In the genomic region with DNA sequence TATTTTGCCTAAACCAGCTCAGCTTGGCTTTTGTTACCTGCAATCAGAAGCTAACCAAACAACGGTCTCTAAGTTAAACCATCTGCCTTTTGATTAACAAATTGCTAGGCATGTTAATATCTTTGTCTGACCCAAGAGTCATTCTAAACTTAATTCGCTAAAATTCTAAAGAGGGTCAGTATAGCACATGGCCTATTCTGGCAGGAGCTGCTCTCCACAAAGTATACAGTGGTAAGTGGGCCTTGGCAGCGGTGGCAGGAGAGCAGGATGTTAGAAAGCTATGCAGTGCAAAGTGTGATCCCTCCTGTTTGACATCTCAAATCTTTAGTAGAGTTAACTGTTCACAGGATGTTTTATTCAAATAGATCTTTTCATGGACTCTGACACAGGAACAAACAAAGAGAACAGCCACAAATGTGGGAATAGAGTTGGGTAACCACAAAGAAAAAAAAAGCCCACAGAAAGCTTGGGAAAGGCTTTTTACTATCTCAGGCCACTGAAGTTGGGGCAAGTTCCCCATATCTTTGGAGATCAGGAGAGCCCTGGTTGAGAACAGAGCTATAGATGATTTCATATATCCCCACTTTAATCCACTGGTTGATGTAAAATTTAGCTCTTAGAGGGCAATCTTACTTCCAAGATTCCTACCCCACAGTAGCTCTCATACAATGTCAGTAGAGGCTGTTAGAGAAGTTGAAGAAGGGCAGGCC, we compare ENCODE assay signal across 1 cellular context.
TF ChIP-seq lines count a peak whose summit lies in the region.

No MANE protein-coding gene starts in this region.

TF ChIP-seq in WTC11, 78 proteins besides CTCF, POLR2A, EP300 and RAD21:
- no peak for TF ChIP-seq ELF4 (CRISPR knock-in tag; IDR thresholded peaks at IDR 0.05; ENCODE audit: low read depth)
- TF ChIP-seq, protein P1, sequence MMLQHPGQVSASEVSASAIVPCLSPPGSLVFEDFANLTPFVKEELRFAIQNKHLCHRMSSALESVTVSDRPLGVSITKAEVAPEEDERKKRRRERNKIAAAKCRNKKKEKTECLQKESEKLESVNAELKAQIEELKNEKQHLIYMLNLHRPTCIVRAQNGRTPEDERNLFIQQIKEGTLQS (CRISPR knock-in tag; conservative IDR thresholded peaks at IDR 0.05): no peak
- TF ChIP-seq FOXJ3 (CRISPR knock-in tag; IDR thresholded peaks at IDR 0.05; ENCODE audit: borderline replicate concordance): no peak
- no peak for TF ChIP-seq NR1H2 (CRISPR knock-in tag; IDR thresholded peaks at IDR 0.05)
- TF ChIP-seq, protein P2, sequence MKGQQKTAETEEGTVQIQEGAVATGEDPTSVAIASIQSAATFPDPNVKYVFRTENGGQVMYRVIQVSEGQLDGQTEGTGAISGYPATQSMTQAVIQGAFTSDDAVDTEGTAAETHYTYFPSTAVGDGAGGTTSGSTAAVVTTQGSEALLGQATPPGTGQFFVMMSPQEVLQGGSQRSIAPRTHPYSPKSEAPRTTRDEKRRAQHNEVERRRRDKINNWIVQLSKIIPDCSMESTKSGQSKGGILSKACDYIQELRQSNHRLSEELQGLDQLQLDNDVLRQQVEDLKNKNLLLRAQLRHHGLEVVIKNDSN (CRISPR knock-in tag; IDR thresholded peaks at IDR 0.05): no peak
- TF ChIP-seq, protein P3, sequence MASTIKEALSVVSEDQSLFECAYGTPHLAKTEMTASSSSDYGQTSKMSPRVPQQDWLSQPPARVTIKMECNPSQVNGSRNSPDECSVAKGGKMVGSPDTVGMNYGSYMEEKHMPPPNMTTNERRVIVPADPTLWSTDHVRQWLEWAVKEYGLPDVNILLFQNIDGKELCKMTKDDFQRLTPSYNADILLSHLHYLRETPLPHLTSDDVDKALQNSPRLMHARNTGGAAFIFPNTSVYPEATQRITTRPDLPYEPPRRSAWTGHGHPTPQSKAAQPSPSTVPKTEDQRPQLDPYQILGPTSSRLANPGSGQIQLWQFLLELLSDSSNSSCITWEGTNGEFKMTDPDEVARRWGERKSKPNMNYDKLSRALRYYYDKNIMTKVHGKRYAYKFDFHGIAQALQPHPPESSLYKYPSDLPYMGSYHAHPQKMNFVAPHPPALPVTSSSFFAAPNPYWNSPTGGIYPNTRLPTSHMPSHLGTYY (CRISPR knock-in tag; IDR thresholded peaks at IDR 0.05): no peak
- TF ChIP-seq NFYB (CRISPR knock-in tag; conservative IDR thresholded peaks at IDR 0.05; ENCODE audit: low read depth): no peak
- TF ChIP-seq GTF2I (CRISPR knock-in tag; conservative IDR thresholded peaks at IDR 0.05): no peak
- TF ChIP-seq ZNF423 (CRISPR knock-in tag; IDR thresholded peaks at IDR 0.05): no peak
- no peak for TF ChIP-seq SMAD4 (CRISPR knock-in tag; IDR thresholded peaks at IDR 0.05)
- TF ChIP-seq ZBTB21 (CRISPR knock-in tag; IDR thresholded peaks at IDR 0.05; ENCODE audit: borderline replicate concordance): no peak
- TF ChIP-seq, protein P4, sequence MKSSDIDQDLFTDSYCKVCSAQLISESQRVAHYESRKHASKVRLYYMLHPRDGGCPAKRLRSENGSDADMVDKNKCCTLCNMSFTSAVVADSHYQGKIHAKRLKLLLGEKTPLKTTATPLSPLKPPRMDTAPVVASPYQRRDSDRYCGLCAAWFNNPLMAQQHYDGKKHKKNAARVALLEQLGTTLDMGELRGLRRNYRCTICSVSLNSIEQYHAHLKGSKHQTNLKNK (CRISPR knock-in tag; IDR thresholded peaks at IDR 0.05): no peak
- TF ChIP-seq OVOL2 (CRISPR knock-in tag; IDR thresholded peaks at IDR 0.05; ENCODE audit: borderline replicate concordance): no peak
- TF ChIP-seq, protein P5, sequence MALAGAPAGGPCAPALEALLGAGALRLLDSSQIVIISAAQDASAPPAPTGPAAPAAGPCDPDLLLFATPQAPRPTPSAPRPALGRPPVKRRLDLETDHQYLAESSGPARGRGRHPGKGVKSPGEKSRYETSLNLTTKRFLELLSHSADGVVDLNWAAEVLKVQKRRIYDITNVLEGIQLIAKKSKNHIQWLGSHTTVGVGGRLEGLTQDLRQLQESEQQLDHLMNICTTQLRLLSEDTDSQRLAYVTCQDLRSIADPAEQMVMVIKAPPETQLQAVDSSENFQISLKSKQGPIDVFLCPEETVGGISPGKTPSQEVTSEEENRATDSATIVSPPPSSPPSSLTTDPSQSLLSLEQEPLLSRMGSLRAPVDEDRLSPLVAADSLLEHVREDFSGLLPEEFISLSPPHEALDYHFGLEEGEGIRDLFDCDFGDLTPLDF (CRISPR knock-in tag; IDR thresholded peaks at IDR 0.05): no peak
- TF ChIP-seq ZNF416 (CRISPR knock-in tag; IDR thresholded peaks at IDR 0.05): no peak
- no peak for TF ChIP-seq ETV6 (CRISPR knock-in tag; IDR thresholded peaks at IDR 0.05)
- TF ChIP-seq KAT7 (CRISPR knock-in tag; IDR thresholded peaks at IDR 0.05; ENCODE audit: borderline replicate concordance): no peak
- TF ChIP-seq MYBL2 (CRISPR knock-in tag; IDR thresholded peaks at IDR 0.05): no peak
- TF ChIP-seq, protein P6, sequence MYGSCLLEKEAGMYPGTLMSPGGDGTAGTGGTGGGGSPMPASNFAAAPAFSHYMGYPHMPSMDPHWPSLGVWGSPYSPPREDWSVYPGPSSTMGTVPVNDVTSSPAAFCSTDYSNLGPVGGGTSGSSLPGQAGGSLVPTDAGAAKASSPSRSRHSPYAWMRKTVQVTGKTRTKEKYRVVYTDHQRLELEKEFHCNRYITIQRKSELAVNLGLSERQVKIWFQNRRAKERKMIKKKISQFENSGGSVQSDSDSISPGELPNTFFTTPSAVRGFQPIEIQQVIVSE (CRISPR knock-in tag; IDR thresholded peaks at IDR 0.05; ENCODE audit: borderline replicate concordance): no peak
TF ChIP-seq in WTC11: peak in this region for 0.
